In the genomic region with DNA sequence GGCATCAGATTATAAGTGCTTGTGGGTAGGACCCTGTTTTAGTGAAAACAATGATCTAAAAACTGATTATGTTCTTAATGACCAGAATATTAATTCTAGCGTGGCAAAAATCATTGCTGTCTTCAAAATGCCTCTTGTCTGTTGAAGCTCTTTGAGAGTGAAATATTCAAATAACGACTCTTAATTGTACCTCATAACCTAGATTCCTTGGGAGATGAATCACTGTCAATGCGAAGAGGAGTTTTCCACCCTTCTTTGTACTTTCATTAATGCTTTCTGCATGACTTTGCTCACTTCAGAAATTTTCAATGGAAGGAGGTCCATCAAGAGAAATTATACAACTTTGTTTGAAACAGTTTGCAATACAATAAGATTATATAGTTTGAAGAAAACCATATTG, we compare ENCODE assay signal across 20 cellular contexts.
DNase-seq lines count a peak whose midpoint lies in the region; ATAC-seq and TF ChIP-seq lines count a peak whose summit lies in the region.
"Had no signal": no experiment of that assay in that cellular context is flagged by ENCODE, and none has a peak within 500 bp of the region (broad histone marks: within the 10 kb centered on the region; RNA-seq: fewer than 3 reads in every experiment).

No MANE protein-coding gene starts in this region.

- no peak for TF ChIP-seq CTCF in RWPE2 (IDR thresholded peaks at IDR 0.05; ENCODE audit: poor library complexity, severe bottlenecking)
- no peak for TF ChIP-seq CTCF in prostate gland (IDR thresholded peaks at IDR 0.05)

- peak; percentile 39 for DNase-seq in EL
- DNase-seq in RWPE2 (ENCODE audit: low spot score): no peak
- DNase-seq in epithelial cell of prostate (ENCODE audit: low read depth, low spot score): no peak
- DNase-seq in prostate gland (ENCODE audit: low spot score): no peak
- no peak for DNase-seq in NCI-H2196 (lab: John Stamatoyannopoulos, UW; ENCODE audit: unreplicated experiment)
- no peak for DNase-seq in cardiac septum (ENCODE audit: low spot score)
- DNase-seq: BE2C; CD8-positive, alpha-beta T cell; DND-41; GDM1; NCI-H1092; NCI-H1436; NCI-H187 treated with DMSO at 0.1 percent for 48 hours; NCI-H2107; NCI-H510A; NCI-H748 treated with DMSO at 0.1 percent for 48 hours; Peyer's patch; SJCRH30 had no signal

- H3K36me3 ChIP-seq in RWPE2 (ENCODE audit: low read depth): no peaks in the 10 kb centered on the region
- H3K36me3 ChIP-seq in prostate gland: no peaks in the 10 kb centered on the region
- H3K36me3 ChIP-seq: BE2C, Peyer's patch, SJCRH30 had no signal

- no peak overlapping the region for H3K4me3 ChIP-seq in RWPE2 (ENCODE audit: severe bottlenecking)
- H3K4me3 ChIP-seq in prostate gland: no peak overlapping the region
- H3K4me3 ChIP-seq: Peyer's patch, SJCRH30 had no signal

- WGBS in prostate gland: 84% methylated on average over 3 of the region's 3 CpGs

- intact Hi-C loops in prostate gland (cut with DNase I) (no loop called here), cardiac septum (cut with DNase I) (no loop called here)

- no peaks in the 10 kb centered on the region for H3K27me3 ChIP-seq in RWPE2 (ENCODE audit: insufficient read depth, poor library complexity, severe bottlenecking)
- H3K27me3 ChIP-seq in prostate gland (replicated peaks; ENCODE audit: insufficient read depth): no peaks in the 10 kb centered on the region
- H3K27me3 ChIP-seq: Peyer's patch, SJCRH30 had no signal

- H3K4me1 ChIP-seq in RWPE2 (ENCODE audit: insufficient read depth, poor library complexity, severe bottlenecking) (peaks cover 7% of the 10 kb centered on the region), prostate gland (replicated peaks) (no peaks in the 10 kb centered on the region)
- H3K4me1 ChIP-seq: BE2C, Peyer's patch, SJCRH30 had no signal

- H3K27ac ChIP-seq in RWPE2 (ENCODE audit: poor library complexity, severe bottlenecking) (no peak overlapping the region), epithelial cell of prostate (peak overlapping the region; percentile 44), prostate gland (peak overlapping the region; percentile 57 to 70)
- H3K27ac ChIP-seq: Peyer's patch, SJCRH30 had no signal

- H3K9me3 ChIP-seq in RWPE2 (ENCODE audit: severe bottlenecking): no peaks in the 10 kb centered on the region
- H3K9me3 ChIP-seq in prostate gland: no peaks in the 10 kb centered on the region
- H3K9me3 ChIP-seq: BE2C, Peyer's patch, SJCRH30 had no signal

- TF ChIP-seq POLR2A in prostate gland (IDR thresholded peaks at IDR 0.05): no peak

- ATAC-seq in RWPE2 (ENCODE audit: low read depth): peak; percentile 50; the same call in 2 of the 3 replicates
- ATAC-seq in esophagus mucosa: no peak
- no peak for ATAC-seq in GM21529 (IDR thresholded peaks at IDR 0.05; ENCODE audit: unreplicated experiment)
- ATAC-seq: CD8-positive, alpha-beta T cell had no signal
